9 cellular contexts compared by ENCODE assay signal in genomic region chr11:94134651-94135512, GRCh38. TPM values are rescaled to one million over a fixed set of nuclear protein-coding genes. Genes with fewer than 3 reads are reported as not detected.
DNase-seq lines count a peak whose midpoint lies in the region; ATAC-seq and TF ChIP-seq lines count a peak whose summit lies in the region.
"Had no signal": no experiment of that assay in that cellular context is flagged by ENCODE, and none has a peak within 500 bp of the region (broad histone marks: within the 10 kb centered on the region; RNA-seq: fewer than 3 reads in every experiment).

No MANE protein-coding gene starts in this region.

- intact Hi-C loops in activated CD4-positive, alpha-beta T cell treated with anti-CD3 and anti-CD28 coated beads, Interleukin-2, amount 10 ng/mL, durations not matched to agents 24 days and 14 days (cut with micrococcal nuclease) = loop anchor here (1.0 to 10.0 kb wide), 5 partner anchors 12 to 940 kb away; partner anchors contain the start of genes CEP295, MED17 and SLC36A4
- intact Hi-C loops in gastrocnemius medialis (cut with DNase I; ENCODE audit: low total_unique reads) = loop anchor here (2.0 kb wide), 1 partner anchor 18 kb away; no protein-coding TSS in a partner anchor

- no peaks in the 10 kb centered on the region for H3K27me3 Mint-ChIP-seq in activated CD4-positive, alpha-beta T cell treated with anti-CD3 and anti-CD28 coated beads, Interleukin-2, amount 10 ng/mL, durations not matched to agents 24 days and 14 days

- H3K4me3 ChIP-seq in gastrocnemius medialis = peak overlapping the region in 2 of 4 donors; percentile 16 to 19
- no peak overlapping the region for H3K4me3 ChIP-seq in HAP-1

- no peaks in the 10 kb centered on the region for H3K36me3 ChIP-seq in gastrocnemius medialis
- no peaks in the 10 kb centered on the region for H3K36me3 ChIP-seq in HAP-1 (replicated peaks)

- H3K9me3 ChIP-seq in gastrocnemius medialis (no peaks in the 10 kb centered on the region), HAP-1 (no peaks in the 10 kb centered on the region)

- ATAC-seq in GM18867 (IDR thresholded peaks at IDR 0.05; ENCODE audit: unreplicated experiment) (peak; percentile 56), HG03095 (IDR thresholded peaks at IDR 0.05; ENCODE audit: unreplicated experiment) (peak; percentile 68), gastrocnemius medialis (peak; percentile 90 to 93), HG03457 (IDR thresholded peaks at IDR 0.05; ENCODE audit: unreplicated experiment) (no peak)

- H3K4me3 Mint-ChIP-seq in activated CD4-positive, alpha-beta T cell treated with anti-CD3 and anti-CD28 coated beads, Interleukin-2, amount 10 ng/mL, durations not matched to agents 24 days and 14 days = peak overlapping the region; percentile 42

- no peak for TF ChIP-seq CTCF in gastrocnemius medialis (IDR thresholded peaks at IDR 0.05 in 4 of 5, conservative IDR thresholded peaks at IDR 0.05 in 1 of 5)

- in situ Hi-C loops in gastrocnemius medialis (cut with MboI; ENCODE audit: low sequenced_read_pairs in 4 of 4) (no loop called here), HAP-1 (cut with MboI; ENCODE audit: low sequenced_read_pairs) (loop anchor here (25.0 kb wide), 1 partner anchor 398 kb away; the partner anchor contains the start of genes C11orf54 and TAF1D)

- peak; percentile 67 for DNase-seq in activated CD4-positive, alpha-beta T cell treated with anti-CD3 and anti-CD28 coated beads, Interleukin-2, amount 10 ng/mL, durations not matched to agents 24 days and 14 days
- peak; percentile 80 for DNase-seq in glomerular visceral epithelial cell (ENCODE audit: extremely low spot score)
- peak; percentile 55 to 88 for DNase-seq in gastrocnemius medialis
- no peak for DNase-seq in NCI-H446 (lab: John Stamatoyannopoulos, UW)
- DNase-seq in HAP-1 (ENCODE audit: low spot score in 2 of 2) = no peak

- peaks cover 14% of the 10 kb centered on the region for H3K36me3 Mint-ChIP-seq in activated CD4-positive, alpha-beta T cell treated with anti-CD3 and anti-CD28 coated beads, Interleukin-2, amount 10 ng/mL, durations not matched to agents 24 days and 14 days (ENCODE audit: low read depth)

- H3K9me3 Mint-ChIP-seq in activated CD4-positive, alpha-beta T cell treated with anti-CD3 and anti-CD28 coated beads, Interleukin-2, amount 10 ng/mL, durations not matched to agents 24 days and 14 days = peaks cover 4% of the 10 kb centered on the region

- peaks cover 42% of the 10 kb centered on the region for H3K4me1 Mint-ChIP-seq in activated CD4-positive, alpha-beta T cell treated with anti-CD3 and anti-CD28 coated beads, Interleukin-2, amount 10 ng/mL, durations not matched to agents 24 days and 14 days

- peak overlapping the region; percentile 84 to 88 (median 87) for H3K27ac ChIP-seq in gastrocnemius medialis
- H3K27ac ChIP-seq: VCaP had no signal

- H3K27me3 ChIP-seq in gastrocnemius medialis (no peaks in the 10 kb centered on the region), HAP-1 (ENCODE audit: low read depth) (no peaks in the 10 kb centered on the region)

- H3K27ac Mint-ChIP-seq in activated CD4-positive, alpha-beta T cell treated with anti-CD3 and anti-CD28 coated beads, Interleukin-2, amount 10 ng/mL, durations not matched to agents 24 days and 14 days = peak overlapping the region; percentile 81

- no peak for TF ChIP-seq POLR2A in gastrocnemius medialis (IDR thresholded peaks at IDR 0.05)

- H3K4me1 ChIP-seq in gastrocnemius medialis = peaks cover 42 to 44% of the 10 kb centered on the region in 2 donors
- peaks cover 5% of the 10 kb centered on the region for H3K4me1 ChIP-seq in HAP-1

RNA-seq across cellular contexts. Expression of gene PANX1, which starts 6.2 kb away (rescaled TPM):
- 19.7 and 20.5 TPM in 2 replicates for total RNA-seq in activated CD4-positive, alpha-beta T cell treated with anti-CD3 and anti-CD28 coated beads, Interleukin-2, amount 10 ng/mL, durations not matched to agents 24 days and 14 days
- total RNA-seq in gastrocnemius medialis = 100 to 1,000 TPM in 1 of 4 donors, 10 to 100 TPM in 3; 29.1 to 109 (median 37.9) TPM

Comparison
In these comparisons a context has a peak if more than half of its experiments do, and no peak if none do; other contexts are left out.
1. DNase-seq: peak in activated CD4-positive, alpha-beta T cell treated with anti-CD3 and anti-CD28 coated beads, Interleukin-2, amount 10 ng/mL, durations not matched to agents 24 days and 14 days (single experiment), glomerular visceral epithelial cell (single experiment) and gastrocnemius medialis (2 of 2); none in NCI-H446 (0 of 2) and HAP-1 (0 of 2).